Comparison of ENCODE assay signal across 2 cellular contexts in genomic region chr21:30638686-30639085, GRCh38.
TF ChIP-seq lines count a peak whose summit lies in the region.

No MANE protein-coding gene starts in this region.

TF ChIP-seq in HepG2, 621 proteins besides CTCF, POLR2A, EP300 and RAD21:
- no peak for TF ChIP-seq ZNF749 (CRISPR knock-in tag; IDR thresholded peaks at IDR 0.05; ENCODE audit: borderline replicate concordance)
- no peak for TF ChIP-seq ZNF646 (CRISPR knock-in tag; IDR thresholded peaks at IDR 0.05)
- TF ChIP-seq ZNF513 (CRISPR knock-in tag; conservative IDR thresholded peaks at IDR 0.05): no peak
- TF ChIP-seq CEBPB (IDR thresholded peaks at IDR 0.05; ENCODE audit: borderline replicate concordance, low read depth, low read length): peak; percentile 70
- TF ChIP-seq AFF4 (CRISPR knock-in tag; IDR thresholded peaks at IDR 0.05): no peak
- TF ChIP-seq ZNF800 (CRISPR knock-in tag; IDR thresholded peaks at IDR 0.05): no peak

TF ChIP-seq in H1, 55 proteins besides CTCF, POLR2A, EP300 and RAD21:
- TF ChIP-seq CEBPB (IDR thresholded peaks at IDR 0.05; ENCODE audit: low read depth, low read length) (peak; percentile 51; the same call in 1 of the 2 replicates), MAFK (IDR thresholded peaks at IDR 0.05; ENCODE audit: low read depth, low read length) (no peak), HDAC2 (IDR thresholded peaks at IDR 0.05; ENCODE audit: borderline replicate concordance in 1 of 2, low read depth in 2 of 2, low read length in 2 of 2) (no peak)
